Comparison of ENCODE assay signal across 9 cellular contexts in genomic region chr12:120225200-120225558, GRCh38. TPM values are rescaled to one million over a fixed set of nuclear protein-coding genes. Genes with fewer than 3 reads are reported as not detected.
DNase-seq lines count a peak whose midpoint lies in the region; ATAC-seq and TF ChIP-seq lines count a peak whose summit lies in the region.
"Had no signal": no experiment of that assay in that cellular context is flagged by ENCODE, and none has a peak within 500 bp of the region (broad histone marks: within the 10 kb centered on the region; RNA-seq: fewer than 3 reads in every experiment).

No MANE protein-coding gene starts in this region.

- peaks cover 48% of the 10 kb centered on the region for H3K4me1 ChIP-seq in CD8-positive, alpha-beta memory T cell (ENCODE audit: insufficient read depth, low read length)

- H3K9me3 ChIP-seq in CD8-positive, alpha-beta memory T cell (ENCODE audit: low read length) = no peaks in the 10 kb centered on the region

- H3K9me3 Mint-ChIP-seq in CD8-positive, alpha-beta memory T cell = no peaks in the 10 kb centered on the region
- H3K9me3 Mint-ChIP-seq in effector memory CD8-positive, alpha-beta T cell = no peaks in the 10 kb centered on the region
- no peaks in the 10 kb centered on the region for H3K9me3 Mint-ChIP-seq in osteocyte (ENCODE audit: unreplicated experiment)

- H3K36me3 ChIP-seq in CD8-positive, alpha-beta memory T cell (ENCODE audit: insufficient read depth, low read length) = peaks cover 49% of the 10 kb centered on the region

- peak overlapping the region in 1 of 7 donors; percentile 20 for H3K4me3 Mint-ChIP-seq in CD8-positive, alpha-beta memory T cell
- H3K4me3 Mint-ChIP-seq in effector memory CD8-positive, alpha-beta T cell = peak overlapping the region in 1 of 2 donors; percentile 55
- peak overlapping the region; percentile 10 for H3K4me3 Mint-ChIP-seq in osteocyte (ENCODE audit: unreplicated experiment)

- DNase-seq in CD8-positive, alpha-beta memory T cell = no peak
- DNase-seq in NCI-H2227 treated with DMSO at 0.1 percent for 48 hours (lab: John Stamatoyannopoulos, UW) = peak; percentile 20
- DNase-seq in effector memory CD8-positive, alpha-beta T cell = no peak
- no peak for DNase-seq in osteocyte (ENCODE audit: extremely low spot score, unreplicated experiment)
- DNase-seq in SW 1271 (lab: John Stamatoyannopoulos, UW) = no peak
- DNase-seq in AG08395 (ENCODE audit: low spot score) = no peak
- DNase-seq: foreskin fibroblast had no signal

- peaks cover 0 to 1% of the 10 kb centered on the region in 2 donors for H3K27me3 Mint-ChIP-seq in CD8-positive, alpha-beta memory T cell
- no peaks in the 10 kb centered on the region for H3K27me3 Mint-ChIP-seq in effector memory CD8-positive, alpha-beta T cell
- no peaks in the 10 kb centered on the region for H3K27me3 Mint-ChIP-seq in osteocyte (ENCODE audit: unreplicated experiment)

- H3K27ac Mint-ChIP-seq in CD8-positive, alpha-beta memory T cell = peak overlapping the region in 5 of 8 donors; percentile 33 to 78 (median 42)
- peak overlapping the region; percentile 74 to 79 for H3K27ac Mint-ChIP-seq in effector memory CD8-positive, alpha-beta T cell
- H3K27ac Mint-ChIP-seq in osteocyte (ENCODE audit: unreplicated experiment) = peak overlapping the region; percentile 73

- CTCF ChIA-PET in CD8-positive, alpha-beta memory T cell (lab: Charles Lee) = interaction anchor here (16.4 kb wide), 1 partner anchor 34 kb away, joined by 727 read pairs; the partner anchor contains the start of gene PXN

- POLR2A ChIA-PET in CD8-positive, alpha-beta memory T cell (lab: Charles Lee) = interaction anchor here (0.7 kb wide), 1 partner anchor 24 kb away, joined by 4 read pairs; the partner anchor contains the start of gene RPLP0

- peak overlapping the region; percentile 9 for H3K4me3 ChIP-seq in CD8-positive, alpha-beta memory T cell (ENCODE audit: low read length)

- H3K27ac ChIP-seq in CD8-positive, alpha-beta memory T cell (ENCODE audit: low read depth, low read length) = peak overlapping the region; percentile 50

- peaks cover 48 to 55% (median 54%) of the 10 kb centered on the region in 3 donors for H3K4me1 Mint-ChIP-seq in CD8-positive, alpha-beta memory T cell
- H3K4me1 Mint-ChIP-seq in effector memory CD8-positive, alpha-beta T cell (ENCODE audit: low read depth in 2 of 2) = peaks cover 50 to 57% of the 10 kb centered on the region in 2 donors
- peaks cover 56% of the 10 kb centered on the region for H3K4me1 Mint-ChIP-seq in osteocyte (ENCODE audit: unreplicated experiment)

- no peak for TF ChIP-seq CTCF in osteocyte (IDR thresholded peaks at IDR 0.05)

- no peaks in the 10 kb centered on the region for H3K27me3 ChIP-seq in CD8-positive, alpha-beta memory T cell (ENCODE audit: insufficient read depth, low read length, poor library complexity, severe bottlenecking)

- ATAC-seq in effector memory CD8-positive, alpha-beta T cell (replicated peaks) = no peak
- ATAC-seq in GM18858 (IDR thresholded peaks at IDR 0.05; ENCODE audit: unreplicated experiment) (no peak), GM18909 (IDR thresholded peaks at IDR 0.05; ENCODE audit: poor library complexity, unreplicated experiment) (no peak)

- peaks cover 0 to 63% (median 2%) of the 10 kb centered on the region in 3 donors for H3K36me3 Mint-ChIP-seq in CD8-positive, alpha-beta memory T cell
- H3K36me3 Mint-ChIP-seq in effector memory CD8-positive, alpha-beta T cell (ENCODE audit: insufficient read depth) = peaks cover 62% of the 10 kb centered on the region
- peaks cover 9% of the 10 kb centered on the region for H3K36me3 Mint-ChIP-seq in osteocyte (ENCODE audit: unreplicated experiment)

RNA-seq across cellular contexts. Expression of gene RPLP0, which starts 24.3 kb away (rescaled TPM):
- total RNA-seq in CD8-positive, alpha-beta memory T cell = 1,000 to 10,000 TPM; 4,137 to 4,308 TPM
- polyA plus RNA-seq in CD8-positive, alpha-beta memory T cell = 1,675 TPM
- total RNA-seq in osteocyte = 2,037 TPM in 2 replicates

RNA-seq across cellular contexts. Expression of gene GCN1, which starts 30.7 kb away (rescaled TPM):
- 100 to 1,000 TPM; 150 to 157 TPM for total RNA-seq in CD8-positive, alpha-beta memory T cell
- 30.0 TPM for polyA plus RNA-seq in CD8-positive, alpha-beta memory T cell
- total RNA-seq in osteocyte = 106 and 115 TPM in 2 replicates

RNA-seq across cellular contexts. Expression of gene PXN, which starts 40.4 kb away (rescaled TPM):
- 10 to 100 TPM; 33.7 to 35.9 TPM for total RNA-seq in CD8-positive, alpha-beta memory T cell
- polyA plus RNA-seq in CD8-positive, alpha-beta memory T cell = 146 TPM
- 76.7 and 79.9 TPM in 2 replicates for total RNA-seq in osteocyte
